Comparison of ENCODE assay signal across 8 cellular contexts in the genomic region with DNA sequence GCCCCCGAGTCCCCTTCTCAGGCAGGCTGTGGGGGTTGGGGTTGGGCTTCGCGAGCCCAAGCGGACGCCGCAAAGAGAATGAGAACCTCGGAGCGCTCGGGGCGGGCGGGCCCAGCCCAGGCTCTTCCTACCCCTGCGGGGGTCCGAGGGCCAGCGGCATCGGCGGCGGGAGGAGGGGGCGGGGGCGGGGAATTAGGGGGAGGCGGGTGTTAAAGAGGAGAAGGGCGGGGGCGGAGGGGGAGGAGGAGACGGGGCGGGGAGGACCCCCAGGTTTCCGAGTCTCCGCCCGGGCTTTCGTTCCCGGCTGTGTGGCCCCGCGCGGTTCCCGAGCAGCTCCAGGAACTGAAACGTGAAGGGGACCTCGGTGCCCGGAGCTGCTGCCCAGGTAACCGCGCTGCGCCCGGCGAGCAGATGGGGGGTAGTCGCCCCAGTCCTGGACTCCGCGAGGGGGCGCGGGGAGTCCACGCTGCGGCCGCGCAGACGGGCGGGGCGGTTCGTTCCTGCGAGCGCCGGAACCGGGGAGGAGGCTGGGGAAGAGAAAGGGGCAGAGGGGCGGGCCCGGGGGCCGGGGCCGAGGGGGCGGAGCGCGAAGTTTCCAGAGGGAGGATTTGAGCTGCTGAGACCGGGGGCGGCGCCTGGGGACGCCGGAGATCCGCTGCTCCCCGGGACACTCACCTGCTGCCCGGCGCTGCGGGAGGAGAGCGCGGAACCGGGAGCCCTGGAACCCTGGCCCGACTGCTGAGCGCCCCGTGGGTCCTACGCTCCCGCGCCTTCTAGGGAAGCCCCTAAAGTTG. TPM values are rescaled to one million over a fixed set of nuclear protein-coding genes. Genes with fewer than 3 reads are reported as not detected.
DNase-seq lines count a peak whose midpoint lies in the region; ATAC-seq, FAIRE-seq and TF ChIP-seq lines count a peak whose summit lies in the region.

No MANE protein-coding gene starts in this region.

- H2AFZ ChIP-seq in OCI-LY7 (ENCODE audit: low read length) = no peak overlapping the region

- H3K4me2 ChIP-seq in OCI-LY7 (ENCODE audit: low read length) = no peak overlapping the region

- no peak for TF ChIP-seq POLR2A in suprapubic skin (IDR thresholded peaks at IDR 0.05)

- H3K36me3 ChIP-seq in RWPE2 (ENCODE audit: low read depth) = no peaks in the 10 kb centered on the region
- no peaks in the 10 kb centered on the region for H3K36me3 ChIP-seq in suprapubic skin
- H3K36me3 ChIP-seq in OCI-LY7 (ENCODE audit: insufficient read depth, low read length) = no peaks in the 10 kb centered on the region

- CTCF ChIA-PET in OCI-LY7 (lab: Charles Lee; ENCODE audit: unreplicated experiment) = no interaction called here

- intact Hi-C loops in OCI-LY7 (cut with micrococcal nuclease; ENCODE audit: unreplicated experiment) = no loop called here

- peaks cover 61% of the 10 kb centered on the region for H3K27me3 ChIP-seq in RWPE2 (ENCODE audit: insufficient read depth, poor library complexity, severe bottlenecking)
- H3K27me3 ChIP-seq in suprapubic skin = peaks cover 53% of the 10 kb centered on the region

- no peak overlapping the region for H3K27ac Mint-ChIP-seq in memory B cell

- H3K4me3 ChIP-seq in RWPE2 (ENCODE audit: severe bottlenecking) (peak overlapping the region; percentile 43), suprapubic skin (peak overlapping the region; percentile 67), OCI-LY7 (ENCODE audit: low read depth, low read length, poor library complexity, severe bottlenecking) (no peak overlapping the region)

- no peaks in the 10 kb centered on the region for H4K20me1 ChIP-seq in OCI-LY7 (ENCODE audit: insufficient read depth, low read length)

- TF ChIP-seq CTCF in RWPE2 (IDR thresholded peaks at IDR 0.05; ENCODE audit: poor library complexity, severe bottlenecking) = peak; percentile 41
- no peak for TF ChIP-seq CTCF in suprapubic skin (IDR thresholded peaks at IDR 0.05)
- TF ChIP-seq CTCF in OCI-LY7 (conservative IDR thresholded peaks at IDR 0.05; ENCODE audit: low read length) = no peak

- POLR2A ChIA-PET in OCI-LY7 (lab: Charles Lee) = no interaction called here

- no peaks in the 10 kb centered on the region for H3K9me2 ChIP-seq in OCI-LY7 (ENCODE audit: insufficient read depth, low read length)

- ATAC-seq in RWPE2 (ENCODE audit: low read depth) (peak; percentile 74), memory B cell (ENCODE audit: low read depth) (no peak), HG02840 (IDR thresholded peaks at IDR 0.05; ENCODE audit: low FRiP score, unreplicated experiment) (no peak)

- H3K4me1 ChIP-seq in RWPE2 (ENCODE audit: insufficient read depth, poor library complexity, severe bottlenecking) (no peaks in the 10 kb centered on the region), suprapubic skin (peaks cover 14% of the 10 kb centered on the region), OCI-LY7 (ENCODE audit: insufficient read depth, low read length, poor library complexity, severe bottlenecking) (no peaks in the 10 kb centered on the region)

- no TSS peak for BruUV-seq in OCI-LY7 (replicated peaks; lab: Mats Ljungman, UMichigan)

- H3K4me3 Mint-ChIP-seq in memory B cell = peak overlapping the region; percentile 47

- H3K27me3 Mint-ChIP-seq in memory B cell = peaks cover 18% of the 10 kb centered on the region

- WGBS in suprapubic skin = no CpG with 5 or more reads among the region's 84 CpGs

- no peaks in the 10 kb centered on the region for H3K4me1 Mint-ChIP-seq in memory B cell

- H3K27ac ChIP-seq in RWPE2 (ENCODE audit: poor library complexity, severe bottlenecking) (no peak overlapping the region), suprapubic skin (no peak overlapping the region), OCI-LY7 (ENCODE audit: low read depth, low read length, poor library complexity, severe bottlenecking) (no peak overlapping the region)

- peak; percentile 51 for FAIRE-seq in HTR-8/SVneo (lab: Jason Lieb, UNC)

- H3K36me3 Mint-ChIP-seq in memory B cell = peaks cover 2% of the 10 kb centered on the region

- DNase-seq in A172 (ENCODE audit: low spot score) (peak; percentile 59), HTR-8/SVneo (ENCODE audit: insufficient read length, low spot score) (peak; percentile 88), RWPE2 (ENCODE audit: low spot score) (peak; percentile 60), cerebellum (ENCODE audit: low spot score) (peak; percentile 9), memory B cell (ENCODE audit: low spot score in 2 of 2) (no peak), suprapubic skin (ENCODE audit: low spot score in 2 of 2) (no peak), OCI-LY7 (ENCODE audit: low spot score) (no peak)

- TF ChIP-seq EP300 in suprapubic skin (IDR thresholded peaks at IDR 0.05) = no peak

- H3K9me3 Mint-ChIP-seq in memory B cell = peaks cover 6% of the 10 kb centered on the region

- H3K9me3 ChIP-seq in RWPE2 (ENCODE audit: severe bottlenecking) (no peaks in the 10 kb centered on the region), suprapubic skin (no peaks in the 10 kb centered on the region), OCI-LY7 (ENCODE audit: low read length) (no peaks in the 10 kb centered on the region)

- H3K79me2 ChIP-seq in OCI-LY7 (ENCODE audit: insufficient read depth, low read depth, low read length) = no peaks in the 10 kb centered on the region

RNA-seq across cellular contexts. Expression of a gene that starts 38.4 kb away (rescaled TPM):
- 0.29 and 0.74 TPM in 2 replicates for total RNA-seq in A172 (2014; rRNA removed; shearing (Covaris generic))
- total RNA-seq in cerebellum (8.2 TPM), suprapubic skin (1 to 10 TPM in 2 of 4 donors, under 1 TPM in 2; 0.45 to 2.4 (median 1.2) TPM), OCI-LY7 (2022) (0.30 and 0.31 TPM in 2 replicates)
- total RNA-seq in OCI-LY7 (2014; rRNA removed; shearing (Covaris generic)) = 0.23 and 0.41 TPM in 2 replicates

Comparison
In these comparisons a context has a peak if more than half of its experiments do, and no peak if none do; other contexts are left out.
1. DNase-seq: peak in A172 (single experiment), HTR-8/SVneo (single experiment), RWPE2 (single experiment) and cerebellum (single experiment); none in memory B cell (0 of 2), suprapubic skin (0 of 2) and OCI-LY7 (single experiment).